Comparison of ENCODE assay signal across 8 cellular contexts in genomic region chr10:101030492-101031127, GRCh38. TPM values are rescaled to one million over a fixed set of nuclear protein-coding genes. Genes with fewer than 3 reads are reported as not detected.
DNase-seq lines count a peak whose midpoint lies in the region; ATAC-seq and TF ChIP-seq lines count a peak whose summit lies in the region.

No MANE protein-coding gene starts in this region.

- CTCF ChIA-PET in activated CD4-positive, alpha-beta T cell treated with anti-CD3 and anti-CD28 coated beads for 36 hours (lab: Charles Lee) = interaction anchor here (0.7 to 25.2 kb wide), 10 partner anchors 10 to 287 kb away, joined by 3 to 526 read pairs (median 13); partner anchors contain the start of gene KAZALD1

- intact Hi-C loops in activated CD4-positive, alpha-beta T cell treated with anti-CD3 and anti-CD28 coated beads for 36 hours (cut with DNase I, micrococcal nuclease) = loop anchor here (1.0 to 5.0 kb wide), 9 partner anchors 12 to 1026 kb away; partner anchors contain the start of genes MRPL43 (in 2 of the 2), TWNK (in 2 of the 2), ARMH3 (in 1 of the 2) and LZTS2 (in 1 of the 2)

- H3K4me3 ChIP-seq in kidney epithelial cell (ENCODE audit: low read depth, low read length) = peak overlapping the region; percentile 71

- no peak for TF ChIP-seq CTCF in kidney epithelial cell (IDR thresholded peaks at IDR 0.05; ENCODE audit: insufficient read depth, low read length, poor library complexity, severe bottlenecking)

- peaks cover 2% of the 10 kb centered on the region for H3K36me3 Mint-ChIP-seq in activated CD4-positive, alpha-beta T cell treated with anti-CD3 and anti-CD28 coated beads for 36 hours (ENCODE audit: low read depth)
- no peaks in the 10 kb centered on the region for H3K36me3 Mint-ChIP-seq in activated naive CD8-positive, alpha-beta T cell

- H3K36me3 ChIP-seq in kidney epithelial cell (ENCODE audit: control insufficient read depth, insufficient read depth, low read length) = no peaks in the 10 kb centered on the region

- peak overlapping the region; percentile 91 for H3K27ac ChIP-seq in substantia nigra (ENCODE audit: low read depth, low read length, poor library complexity, severe bottlenecking)

- H3K27ac Mint-ChIP-seq in activated CD4-positive, alpha-beta T cell treated with anti-CD3 and anti-CD28 coated beads for 36 hours = no peak overlapping the region
- H3K27ac Mint-ChIP-seq in activated naive CD8-positive, alpha-beta T cell = no peak overlapping the region

- no peak for DNase-seq in activated CD4-positive, alpha-beta T cell treated with anti-CD3 and anti-CD28 coated beads for 36 hours
- DNase-seq in activated CD4-positive, alpha-beta T cell treated with anti-CD3 and anti-CD28 coated beads for 4 hours = no peak
- no peak for DNase-seq in kidney epithelial cell (ENCODE audit: low read depth)
- DNase-seq in substantia nigra (lab: John Stamatoyannopoulos, UW) = no peak
- no peak for DNase-seq in stimulated activated CD4-positive, alpha-beta T cell treated with anti-CD3 and anti-CD28 coated beads, Interleukin-4, amount 100 ng/mL, for 4 hours
- no peak for DNase-seq in activated naive CD4-positive, alpha-beta T cell treated with anti-CD3 and anti-CD28 coated beads, Interleukin-2, amount 50 U/mL, for 16 hours

- ATAC-seq in activated CD4-positive, alpha-beta T cell treated with anti-CD3 and anti-CD28 coated beads for 36 hours = no peak
- no peak for ATAC-seq in HG03457 (IDR thresholded peaks at IDR 0.05; ENCODE audit: unreplicated experiment)

- H3K27me3 ChIP-seq in kidney epithelial cell (ENCODE audit: control insufficient read depth, insufficient read depth, low read length) = no peaks in the 10 kb centered on the region

- no peaks in the 10 kb centered on the region for H3K9me3 Mint-ChIP-seq in activated CD4-positive, alpha-beta T cell treated with anti-CD3 and anti-CD28 coated beads for 36 hours (ENCODE audit: low read depth)
- H3K9me3 Mint-ChIP-seq in activated naive CD8-positive, alpha-beta T cell (ENCODE audit: low read depth) = no peaks in the 10 kb centered on the region

- peaks cover 22% of the 10 kb centered on the region for H3K4me1 Mint-ChIP-seq in activated CD4-positive, alpha-beta T cell treated with anti-CD3 and anti-CD28 coated beads for 36 hours
- peaks cover 25% of the 10 kb centered on the region for H3K4me1 Mint-ChIP-seq in activated naive CD8-positive, alpha-beta T cell (ENCODE audit: low read depth)

- POLR2A ChIA-PET in activated CD4-positive, alpha-beta T cell treated with anti-CD3 and anti-CD28 coated beads for 36 hours (lab: Charles Lee) = interaction anchor here (1.3 kb wide), 1 partner anchor 12 kb away, joined by 11 read pairs; no protein-coding TSS in a partner anchor

- H3K27me3 Mint-ChIP-seq in activated CD4-positive, alpha-beta T cell treated with anti-CD3 and anti-CD28 coated beads for 36 hours = no peaks in the 10 kb centered on the region
- H3K27me3 Mint-ChIP-seq in activated naive CD8-positive, alpha-beta T cell = no peaks in the 10 kb centered on the region

- H3K4me3 Mint-ChIP-seq in activated CD4-positive, alpha-beta T cell treated with anti-CD3 and anti-CD28 coated beads for 36 hours = peak overlapping the region; percentile 80
- H3K4me3 Mint-ChIP-seq in activated naive CD8-positive, alpha-beta T cell = peak overlapping the region; percentile 89

RNA-seq across cellular contexts. Expression of gene PDZD7, which starts 0.3 kb away (rescaled TPM):
- total RNA-seq in activated CD4-positive, alpha-beta T cell treated with anti-CD3 and anti-CD28 coated beads for 36 hours = under 1 TPM; 0.28 to 0.32 TPM
- total RNA-seq in kidney epithelial cell = 1.2 and 3.5 TPM in 2 replicates

RNA-seq across cellular contexts. Expression of gene SFXN3, which starts 0.4 kb away (rescaled TPM):
- 10 to 100 TPM; 30.0 to 37.7 TPM for total RNA-seq in activated CD4-positive, alpha-beta T cell treated with anti-CD3 and anti-CD28 coated beads for 36 hours
- 59.4 and 77.4 TPM in 2 replicates for total RNA-seq in kidney epithelial cell

RNA-seq across cellular contexts. Expression of gene LZTS2, which starts 31.0 kb away (rescaled TPM):
- total RNA-seq in activated CD4-positive, alpha-beta T cell treated with anti-CD3 and anti-CD28 coated beads for 36 hours = 10 to 100 TPM; 14.8 to 15.7 TPM
- total RNA-seq in kidney epithelial cell = 118 and 125 TPM in 2 replicates

RNA-seq across cellular contexts. Expression of gene KAZALD1, which starts 31.2 kb away (rescaled TPM):
- under 1 TPM; 0.47 to 0.57 TPM for total RNA-seq in activated CD4-positive, alpha-beta T cell treated with anti-CD3 and anti-CD28 coated beads for 36 hours
- 2.0 and 4.8 TPM in 2 replicates for total RNA-seq in kidney epithelial cell

RNA-seq across cellular contexts. Expression of gene TWNK, which starts 43.3 kb away (rescaled TPM):
- 10 to 100 TPM; 13.8 to 17.9 TPM for total RNA-seq in activated CD4-positive, alpha-beta T cell treated with anti-CD3 and anti-CD28 coated beads for 36 hours
- 14.0 and 14.1 TPM in 2 replicates for total RNA-seq in kidney epithelial cell
